ENCODE assay signal across 19 cellular contexts in the genomic region with DNA sequence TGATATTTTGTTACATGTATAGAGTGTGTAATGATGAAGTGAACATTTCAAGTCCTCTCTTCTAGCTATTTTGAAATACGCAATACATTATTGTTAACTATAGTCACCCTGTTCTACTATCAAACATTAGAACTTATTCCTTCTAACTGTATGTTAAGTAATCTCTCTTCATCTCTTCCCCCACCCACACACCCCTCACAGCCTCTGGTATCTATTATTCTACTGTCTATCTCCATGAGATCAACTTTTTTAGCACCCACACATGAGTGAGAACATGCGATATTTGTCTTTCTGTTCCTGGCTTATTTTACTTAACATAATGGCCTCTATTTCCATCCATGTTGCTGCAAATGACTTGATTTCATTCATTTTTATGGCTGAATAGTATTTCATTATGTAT. TPM values are rescaled to one million over a fixed set of nuclear protein-coding genes. Genes with fewer than 3 reads are reported as not detected.
DNase-seq lines count a peak whose midpoint lies in the region; TF ChIP-seq lines count a peak whose summit lies in the region.
"Had no signal": no experiment of that assay in that cellular context is flagged by ENCODE, and none has a peak within 500 bp of the region (broad histone marks: within the 10 kb centered on the region; RNA-seq: fewer than 3 reads in every experiment).

No MANE protein-coding gene starts in this region.

- peaks cover 6% of the 10 kb centered on the region for H3K4me1 ChIP-seq in neural progenitor cell
- H3K4me1 ChIP-seq: BE2C had no signal

- H3K4me2 ChIP-seq in neural progenitor cell, result no peak overlapping the region

- TF ChIP-seq CTCF in neural progenitor cell (IDR thresholded peaks at IDR 0.05), result no peak

- H3K27ac ChIP-seq in neural progenitor cell, result no peak overlapping the region

- H3K27ac Mint-ChIP-seq in activated T-cell treated with anti-CD3 and anti-CD28 coated beads, Interleukin-2, amount 50 U/mL, for 24 hours, result no peak overlapping the region
- no peak overlapping the region for H3K27ac Mint-ChIP-seq in neural progenitor cell
- H3K27ac Mint-ChIP-seq: CD8-positive, alpha-beta memory T cell; H9 had no signal

- no peaks in the 10 kb centered on the region for H3K36me3 ChIP-seq in neural progenitor cell
- H3K36me3 ChIP-seq: BE2C had no signal

- no peak overlapping the region for H3K9ac ChIP-seq in neural progenitor cell

- H3K36me3 Mint-ChIP-seq in activated T-cell treated with anti-CD3 and anti-CD28 coated beads, Interleukin-2, amount 50 U/mL, for 24 hours (ENCODE audit: low read depth), result no peaks in the 10 kb centered on the region
- no peaks in the 10 kb centered on the region for H3K36me3 Mint-ChIP-seq in neural progenitor cell
- H3K36me3 Mint-ChIP-seq: CD4-positive, CD25-positive, alpha-beta regulatory T cell had no signal

- intact Hi-C loops in head of caudate nucleus (cut with DNase I), result no loop called here

- no peaks in the 10 kb centered on the region for H3F3A ChIP-seq in neural progenitor cell (ENCODE audit: low read depth)

- no peaks in the 10 kb centered on the region for H4K20me1 ChIP-seq in neural progenitor cell (ENCODE audit: low read depth)

- peaks cover 34% of the 10 kb centered on the region for H3K27me3 Mint-ChIP-seq in activated T-cell treated with anti-CD3 and anti-CD28 coated beads, Interleukin-2, amount 50 U/mL, for 24 hours
- H3K27me3 Mint-ChIP-seq in neural progenitor cell (ENCODE audit: insufficient read depth, low read depth), result peaks cover 5% of the 10 kb centered on the region

- H2AFZ ChIP-seq in neural progenitor cell (replicated peaks), result no peak overlapping the region

- peaks cover 4% of the 10 kb centered on the region for H3K9me3 Mint-ChIP-seq in activated T-cell treated with anti-CD3 and anti-CD28 coated beads, Interleukin-2, amount 50 U/mL, for 24 hours
- no peaks in the 10 kb centered on the region for H3K9me3 Mint-ChIP-seq in neural progenitor cell
- H3K9me3 Mint-ChIP-seq: CD8-positive, alpha-beta memory T cell had no signal

- H3K27me3 ChIP-seq in neural progenitor cell, result no peaks in the 10 kb centered on the region
- H3K27me3 ChIP-seq: BE2C had no signal

- H3K4me3 Mint-ChIP-seq in activated T-cell treated with anti-CD3 and anti-CD28 coated beads, Interleukin-2, amount 50 U/mL, for 24 hours, result no peak overlapping the region
- H3K4me3 Mint-ChIP-seq in neural progenitor cell, result no peak overlapping the region
- H3K4me3 Mint-ChIP-seq: CD4-positive, CD25-positive, alpha-beta regulatory T cell; CD8-positive, alpha-beta memory T cell; H9 had no signal

- no peak overlapping the region for H3K4me3 ChIP-seq in neural progenitor cell

- no peaks in the 10 kb centered on the region for H3K79me2 ChIP-seq in neural progenitor cell (ENCODE audit: low read depth)

- peaks cover 43% of the 10 kb centered on the region for H3K4me1 Mint-ChIP-seq in activated T-cell treated with anti-CD3 and anti-CD28 coated beads, Interleukin-2, amount 50 U/mL, for 24 hours (ENCODE audit: low read depth)
- H3K4me1 Mint-ChIP-seq in neural progenitor cell, result no peaks in the 10 kb centered on the region
- H3K4me1 Mint-ChIP-seq: CD4-positive, CD25-positive, alpha-beta regulatory T cell; CD8-positive, alpha-beta memory T cell had no signal

- no peaks in the 10 kb centered on the region for H3K9me3 ChIP-seq in neural progenitor cell (ENCODE audit: low read depth)
- H3K9me3 ChIP-seq: BE2C had no signal

- DNase-seq in activated T-cell treated with anti-CD3 and anti-CD28 coated beads for 4 hours, result peak; percentile 5
- DNase-seq in activated T-cell treated with anti-CD3 and anti-CD28 coated beads, Interleukin-2, amount 50 U/mL, for 24 hours, result no peak
- peak; percentile 16 for DNase-seq in stimulated activated CD4-positive, alpha-beta T cell treated with anti-CD3 and anti-CD28 coated beads, Interleukin-4, amount 100 ng/mL, for 1 hour
- DNase-seq in stimulated activated CD4-positive, alpha-beta T cell treated with anti-CD3 and anti-CD28 coated beads, Interleukin-2, amount 100 ng/mL, for 48 hours, result no peak
- DNase-seq in head of caudate nucleus, result peak in 26 of 42 donors; percentile 12 to 77 (median 39)
- peak; percentile 45 for DNase-seq in stimulated activated CD4-positive, alpha-beta T cell treated with anti-CD3 and anti-CD28 coated beads, Interleukin-4, amount 100 ng/mL, for 24 hours
- DNase-seq in neural progenitor cell (ENCODE audit: low spot score), result no peak
- DNase-seq: ACHN; BE2C; C1 segment of cervical spinal cord; CD4-positive, CD25-positive, alpha-beta regulatory T cell; CD8-positive, alpha-beta memory T cell; COR-L47; DMS 273 treated with DMSO at 0.1 percent for 48 hours; DMS53; DND-41; EL; H9 had no signal

RNA-seq across cellular contexts. Expression of gene EGR2, which starts 57.7 kb away (rescaled TPM):
- 5.0 and 6.5 TPM in 2 replicates for total RNA-seq in neural progenitor cell (ENCODE audit: low replicate concordance)
- total RNA-seq: G401 had no signal

Comparison
In these comparisons a context has a peak if more than half of its experiments do, and no peak if none do; other contexts are left out.
1. DNase-seq: peak in activated T-cell treated with anti-CD3 and anti-CD28 coated beads for 4 hours (single experiment), stimulated activated CD4-positive, alpha-beta T cell treated with anti-CD3 and anti-CD28 coated beads, Interleukin-4, amount 100 ng/mL, for 1 hour (single experiment), head of caudate nucleus (26 of 42) and stimulated activated CD4-positive, alpha-beta T cell treated with anti-CD3 and anti-CD28 coated beads, Interleukin-4, amount 100 ng/mL, for 24 hours (single experiment); none in activated T-cell treated with anti-CD3 and anti-CD28 coated beads, Interleukin-2, amount 50 U/mL, for 24 hours (single experiment), stimulated activated CD4-positive, alpha-beta T cell treated with anti-CD3 and anti-CD28 coated beads, Interleukin-2, amount 100 ng/mL, for 48 hours (0 of 2) and neural progenitor cell (single experiment).